8 cellular contexts compared by ENCODE assay signal in the genomic region with DNA sequence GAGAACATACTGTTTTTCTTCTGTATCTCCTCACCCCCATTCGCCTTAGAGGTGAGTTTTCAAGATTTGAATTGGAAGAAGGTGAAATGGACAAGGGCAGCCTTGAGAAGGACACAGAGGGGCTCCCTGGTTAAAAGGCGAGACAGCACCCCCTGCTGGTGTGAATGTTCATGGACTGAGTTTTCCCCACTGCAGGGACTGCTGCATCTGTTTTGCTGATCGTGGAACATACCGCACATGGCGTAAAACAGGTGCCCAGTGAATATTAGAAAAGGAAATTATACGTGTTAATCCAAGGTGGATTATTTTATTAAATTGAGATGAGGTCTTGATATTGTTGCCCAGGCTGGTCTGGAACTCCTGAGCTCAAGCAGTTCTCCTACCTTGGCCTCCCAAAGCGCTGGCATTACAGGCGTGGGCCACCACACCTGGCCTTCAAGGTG. TPM values are rescaled to one million over a fixed set of nuclear protein-coding genes. Genes with fewer than 3 reads are reported as not detected.
DNase-seq lines count a peak whose midpoint lies in the region; ATAC-seq lines count a peak whose summit lies in the region.

No MANE protein-coding gene starts in this region.

- no peak overlapping the region for H3K4me3 Mint-ChIP-seq in central memory CD8-positive, alpha-beta T cell

- H3K9me3 Mint-ChIP-seq in central memory CD8-positive, alpha-beta T cell, result no peaks in the 10 kb centered on the region

- H3K27me3 Mint-ChIP-seq in central memory CD8-positive, alpha-beta T cell, result no peaks in the 10 kb centered on the region

- H3K4me1 Mint-ChIP-seq in central memory CD8-positive, alpha-beta T cell, result peaks cover 6% of the 10 kb centered on the region

- DNase-seq in NCI-H524 (lab: John Stamatoyannopoulos, UW) (peak; percentile 52 to 67), NCI-H524 treated with DMSO at 0.1 percent for 48 hours (lab: John Stamatoyannopoulos, UW) (no peak), NCI-H2196 (lab: John Stamatoyannopoulos, UW; ENCODE audit: unreplicated experiment) (peak; percentile 79), left lobe of liver (ENCODE audit: low spot score) (peak; percentile 71)
- peak; percentile 60 for DNase-seq in activated CD4-positive, alpha-beta T cell treated with anti-CD3 and anti-CD28 coated beads for 1 hour
- peak; percentile 48 to 65 for DNase-seq in central memory CD8-positive, alpha-beta T cell (ENCODE audit: low spot score in 2 of 2)
- peak; percentile 59 to 73 for DNase-seq in stimulated activated CD4-positive, alpha-beta T cell treated with anti-CD3 and anti-CD28 coated beads, Interleukin-4, amount 100 ng/mL, for 4 hours

- no peak for ATAC-seq in central memory CD8-positive, alpha-beta T cell (replicated peaks; ENCODE audit: extremely low read depth, poor library complexity, severe bottlenecking)
- ATAC-seq in left lobe of liver (peak; percentile 98), GM19395 (IDR thresholded peaks at IDR 0.05; ENCODE audit: unreplicated experiment) (no peak)

- H3K36me3 Mint-ChIP-seq in central memory CD8-positive, alpha-beta T cell (ENCODE audit: insufficient read depth), result peaks cover 28% of the 10 kb centered on the region

- no peak overlapping the region for H3K27ac Mint-ChIP-seq in central memory CD8-positive, alpha-beta T cell (ENCODE audit: low read depth)

RNA-seq across cellular contexts. Expression of gene NDE1, which starts 54.5 kb away (rescaled TPM):
- total RNA-seq in left lobe of liver, result 3.4 TPM
